ENCODE assay signal across 9 cellular contexts in genomic region chr12:62631531-62632520, GRCh38.
DNase-seq lines count a peak whose midpoint lies in the region; ATAC-seq, FAIRE-seq and TF ChIP-seq lines count a peak whose summit lies in the region.
"Had no signal": no experiment of that assay in that cellular context is flagged by ENCODE, and none has a peak within 500 bp of the region (broad histone marks: within the 10 kb centered on the region; RNA-seq: fewer than 3 reads in every experiment).

No MANE protein-coding gene starts in this region.

- H3F3A ChIP-seq in OCI-LY1 (ENCODE audit: insufficient read depth, low read length), result no peaks in the 10 kb centered on the region

- peak; percentile 6 for DNase-seq in activated T-cell treated with anti-CD3 and anti-CD28 coated beads for 48 hours (ENCODE audit: low read depth)
- no peak for DNase-seq in activated T-cell treated with anti-CD3 and anti-CD28 coated beads for 4 hours
- peak; percentile 88 for DNase-seq in astrocyte (ENCODE audit: low read depth)
- peak; percentile 69 for DNase-seq in left cardiac atrium
- no peak for DNase-seq in omental fat pad (ENCODE audit: low spot score)
- DNase-seq in NAMALWA (ENCODE audit: low spot score), result no peak
- DNase-seq: DND-41 had no signal

- peaks cover 25% of the 10 kb centered on the region for H3K27me3 Mint-ChIP-seq in astrocyte (ENCODE audit: low read depth, unreplicated experiment)

- H3K4me3 Mint-ChIP-seq in astrocyte (ENCODE audit: unreplicated experiment), result peak overlapping the region; percentile 78

- no peaks in the 10 kb centered on the region for H3K9me3 ChIP-seq in OCI-LY1 (ENCODE audit: low read length)
- no peaks in the 10 kb centered on the region for H3K9me3 ChIP-seq in astrocyte (ENCODE audit: insufficient read depth, low read depth, low read length)

- H3K27ac ChIP-seq in OCI-LY1 (ENCODE audit: low read depth, low read length, poor library complexity, severe bottlenecking) (no peak overlapping the region), astrocyte (ENCODE audit: low read depth, low read length) (peak overlapping the region; percentile 28)

- no peaks in the 10 kb centered on the region for H3K9me3 Mint-ChIP-seq in astrocyte (ENCODE audit: unreplicated experiment)

- H3K4me2 ChIP-seq in OCI-LY1 (ENCODE audit: low read length) (peak overlapping the region; percentile 51), astrocyte (ENCODE audit: low read length) (peak overlapping the region; percentile 92)

- no peak overlapping the region for H2AFZ ChIP-seq in OCI-LY1 (ENCODE audit: low read length)
- peak overlapping the region; percentile 84 for H2AFZ ChIP-seq in astrocyte (ENCODE audit: low read depth, low read length)

- H3K4me3 ChIP-seq in OCI-LY1 (ENCODE audit: low read depth, low read length, poor library complexity, severe bottlenecking) (peak overlapping the region; percentile 46), astrocyte (ENCODE audit: insufficient read depth, low read depth, low read length) (peak overlapping the region; percentile 62)

- H3K27ac Mint-ChIP-seq in astrocyte (ENCODE audit: unreplicated experiment), result no peak overlapping the region

- intact Hi-C loops in left cardiac atrium (cut with DNase I), result no loop called here

- no peaks in the 10 kb centered on the region for H3K36me3 Mint-ChIP-seq in astrocyte (ENCODE audit: low read depth, unreplicated experiment)

- H3K79me2 ChIP-seq in OCI-LY1 (ENCODE audit: insufficient read depth, low read length), result no peaks in the 10 kb centered on the region
- H3K79me2 ChIP-seq in astrocyte (ENCODE audit: insufficient read depth, low read length), result no peaks in the 10 kb centered on the region

- no peak overlapping the region for H3K9ac ChIP-seq in OCI-LY1 (ENCODE audit: low read length)
- H3K9ac ChIP-seq in astrocyte (ENCODE audit: low read length), result peak overlapping the region; percentile 68

- H4K20me1 ChIP-seq in OCI-LY1 (ENCODE audit: insufficient read depth, low read length), result no peaks in the 10 kb centered on the region
- no peaks in the 10 kb centered on the region for H4K20me1 ChIP-seq in astrocyte (ENCODE audit: insufficient read depth, low read length)

- H3K9me2 ChIP-seq in OCI-LY1 (ENCODE audit: low read depth, low read length), result no peaks in the 10 kb centered on the region

- H3K27me3 ChIP-seq in OCI-LY1 (ENCODE audit: insufficient read depth, low read length) (no peaks in the 10 kb centered on the region; the same call in none of the 2 replicates), astrocyte (ENCODE audit: insufficient read depth, low read length) (no peaks in the 10 kb centered on the region)

- no peak for FAIRE-seq in astrocyte (lab: Jason Lieb, UNC)

- H3K4me1 ChIP-seq in OCI-LY1 (ENCODE audit: insufficient read depth, low read length, severe bottlenecking) (peaks cover 14% of the 10 kb centered on the region), astrocyte (ENCODE audit: insufficient read depth, low read length) (peaks cover 16% of the 10 kb centered on the region)

- H3K36me3 ChIP-seq in OCI-LY1 (ENCODE audit: insufficient read depth, low read length), result no peaks in the 10 kb centered on the region
- H3K36me3 ChIP-seq in astrocyte (ENCODE audit: insufficient read depth, low read length), result no peaks in the 10 kb centered on the region

- H3K4me1 Mint-ChIP-seq in astrocyte (ENCODE audit: low read depth, unreplicated experiment), result no peaks in the 10 kb centered on the region

- TF ChIP-seq CTCF in OCI-LY1 (IDR thresholded peaks at IDR 0.05; ENCODE audit: low read length), result no peak
- TF ChIP-seq CTCF in astrocyte (IDR thresholded peaks at IDR 0.05; ENCODE audit: insufficient read depth, low read depth, low read length), result no peak
- no peak for TF ChIP-seq CTCF in omental fat pad (IDR thresholded peaks at IDR 0.05)

- ATAC-seq in HG02884 (IDR thresholded peaks at IDR 0.05; ENCODE audit: unreplicated experiment) (peak; percentile 72), left cardiac atrium (peak; percentile 90 to 92), omental fat pad (ENCODE audit: low FRiP score) (peak; percentile 87)

Comparison
In these comparisons a context has a peak if more than half of its experiments do, and no peak if none do; other contexts are left out.
1. DNase-seq: peak in activated T-cell treated with anti-CD3 and anti-CD28 coated beads for 48 hours (single experiment), astrocyte (single experiment) and left cardiac atrium (single experiment); none in activated T-cell treated with anti-CD3 and anti-CD28 coated beads for 4 hours (single experiment), omental fat pad (single experiment) and NAMALWA (single experiment).
2. Peak in every context shown above with its lines, with median percentiles within 50 percentile points of each other: ATAC-seq.